In genomic region chr17:7081341-7082062, GRCh38 we compare ENCODE assay signal across 16 cellular contexts. TPM values are rescaled to one million over a fixed set of nuclear protein-coding genes. Genes with fewer than 3 reads are reported as not detected.
DNase-seq lines count a peak whose midpoint lies in the region; ATAC-seq, FAIRE-seq and TF ChIP-seq lines count a peak whose summit lies in the region.
"Had no signal": no experiment of that assay in that cellular context is flagged by ENCODE, and none has a peak within 500 bp of the region (broad histone marks: within the 10 kb centered on the region; RNA-seq: fewer than 3 reads in every experiment).

No MANE protein-coding gene starts in this region.

- H3K36me3 Mint-ChIP-seq in activated T-cell treated with anti-CD3 and anti-CD28 coated beads, Interleukin-2, amount 50 U/mL, for 72 hours (ENCODE audit: insufficient read depth in 2 of 2), result no peaks in the 10 kb centered on the region

- no peaks in the 10 kb centered on the region for H3K9me3 Mint-ChIP-seq in activated T-cell treated with anti-CD3 and anti-CD28 coated beads, Interleukin-2, amount 50 U/mL, for 72 hours

- TF ChIP-seq RAD21 in GM12878 (IDR thresholded peaks at IDR 0.05; ENCODE audit: insufficient read depth, low read depth, low read length), result no peak

- H3K4me1 ChIP-seq in GM12878 (ENCODE audit: control insufficient read depth, insufficient read depth, low read length) (no peaks in the 10 kb centered on the region), small intestine (ENCODE audit: control insufficient read depth in 2 of 2, insufficient read depth in 1 of 2, low read depth in 1 of 2, low read length in 1 of 2) (no peaks in the 10 kb centered on the region)

- RAD21 ChIA-PET in GM12878 (lab: Charles Lee; ENCODE audit: unreplicated experiment), result interaction anchor here (0.7 kb wide), 1 partner anchor 35 kb away, joined by 3 read pairs; no protein-coding TSS in a partner anchor

- intact Hi-C loops in GM12878 (cut with micrococcal nuclease; ENCODE audit: unreplicated experiment), result no loop called here

- no peaks in the 10 kb centered on the region for H4K20me1 ChIP-seq in GM12878 (ENCODE audit: control insufficient read depth, insufficient read depth)

- no peak overlapping the region for H3K27ac Mint-ChIP-seq in activated T-cell treated with anti-CD3 and anti-CD28 coated beads, Interleukin-2, amount 50 U/mL, for 72 hours
- H3K27ac Mint-ChIP-seq: nephron had no signal

- H3K27ac ChIP-seq in GM12878 (ENCODE audit: control insufficient read depth, insufficient read depth) (no peak overlapping the region), small intestine (ENCODE audit: low read depth in 1 of 2, low read length in 1 of 2) (no peak overlapping the region)

- CTCF ChIA-PET in GM12878 (lab: Yijun Ruan, JAX), result interaction anchor here (1.0 to 1.4 kb wide), 2 partner anchors 9 to 29 kb away, joined by 3 to 4 read pairs; no protein-coding TSS in a partner anchor

- 48% methylated on average over 16 of the region's 16 CpGs for WGBS in GM12878 (ENCODE audit: insufficient coverage, insufficient replicate concordance, low lambda C conversion rate, missing lambda C conversion rate)
- WGBS in small intestine, 3 donors, result 78 to 83% (median 82%) methylated on average over 16 of the region's 16 CpGs

- FAIRE-seq in GM12878 (lab: Jason Lieb, UNC), result no peak
- no peak for FAIRE-seq in small intestine (lab: Jason Lieb, UNC)
- FAIRE-seq: bronchial epithelial cell had no signal

- POLR2A ChIA-PET in GM12878 (lab: Charles Lee), result interaction anchor here (0.7 kb wide), 1 partner anchor 51 kb away, joined by 6 read pairs; no protein-coding TSS in a partner anchor

- no peaks in the 10 kb centered on the region for H3K27me3 ChIP-seq in GM12878 (replicated peaks in 1 of 2; ENCODE audit: control insufficient read depth in 2 of 2, insufficient read depth in 2 of 2, low read length in 1 of 2)
- no peaks in the 10 kb centered on the region for H3K27me3 ChIP-seq in small intestine (ENCODE audit: control insufficient read depth in 2 of 2, insufficient read depth in 2 of 2, low read length in 2 of 2)

- no peak overlapping the region for H2AFZ ChIP-seq in GM12878 (ENCODE audit: control insufficient read depth, low read depth, low read length)

- H3K27me3 Mint-ChIP-seq in activated T-cell treated with anti-CD3 and anti-CD28 coated beads, Interleukin-2, amount 50 U/mL, for 72 hours (ENCODE audit: low read depth), result peaks cover 14% of the 10 kb centered on the region

- no peak for TF ChIP-seq EP300 in GM12878 (IDR thresholded peaks at IDR 0.05; ENCODE audit: borderline replicate concordance in 1 of 2, control insufficient read depth in 1 of 2, low read depth in 2 of 2, low read length in 2 of 2)

- no peak overlapping the region for H3K9ac ChIP-seq in GM12878 (ENCODE audit: control insufficient read depth, insufficient read depth, low read length)

- H3K36me3 ChIP-seq in GM12878 (ENCODE audit: control insufficient read depth in 2 of 2, insufficient read depth in 2 of 2, low read length in 1 of 2), result no peaks in the 10 kb centered on the region
- H3K36me3 ChIP-seq in small intestine (ENCODE audit: control insufficient read depth in 2 of 2, insufficient read depth in 2 of 2, low read length in 2 of 2), result no peaks in the 10 kb centered on the region
- H3K36me3 ChIP-seq: esophagus muscularis mucosa had no signal

- no peak for TF ChIP-seq CTCF in NB4 (IDR thresholded peaks at IDR 0.05; ENCODE audit: low read depth, low read length)
- TF ChIP-seq CTCF in GM12878 (IDR thresholded peaks at IDR 0.05 in 2 of 3, conservative IDR thresholded peaks at IDR 0.05 in 1 of 3; ENCODE audit: control insufficient read depth in 2 of 3, extremely low read depth in 1 of 3, insufficient read depth in 1 of 3, low read depth in 3 of 3, low read length in 3 of 3), result no peak
- no peak for TF ChIP-seq CTCF in GM13977 (IDR thresholded peaks at IDR 0.05; ENCODE audit: extremely low read depth, insufficient read depth, missing control alignments)

- H3K4me3 Mint-ChIP-seq in activated T-cell treated with anti-CD3 and anti-CD28 coated beads, Interleukin-2, amount 50 U/mL, for 72 hours, result no peak overlapping the region
- H3K4me3 Mint-ChIP-seq: nephron had no signal

- H3K9me3 ChIP-seq in GM12878 (replicated peaks; ENCODE audit: control insufficient read depth, insufficient read depth, low read length) (no peaks in the 10 kb centered on the region), small intestine (ENCODE audit: control insufficient read depth, low read depth) (no peaks in the 10 kb centered on the region)
- H3K9me3 ChIP-seq: esophagus muscularis mucosa had no signal

- ATAC-seq in activated T-cell treated with anti-CD3 and anti-CD28 coated beads, Interleukin-2, amount 50 U/mL, for 72 hours (replicated peaks in 1 of 2), result peak; percentile 47 to 80
- peak; percentile 60 for ATAC-seq in GM12878

- BruUV-seq in GM12878 (replicated peaks; lab: Mats Ljungman, UMichigan), result no TSS peak

- peak; percentile 15 to 27 for DNase-seq in activated T-cell treated with anti-CD3 and anti-CD28 coated beads, Interleukin-2, amount 50 U/mL, for 72 hours
- no peak for DNase-seq in activated T-cell treated with anti-CD3 and anti-CD28 coated beads, Interleukin-2, amount 50 U/mL, for 1 hour
- DNase-seq in NB4 (ENCODE audit: low read depth), result peak; percentile 81
- no peak for DNase-seq in GM12878 (ENCODE audit: low read depth, low spot score)
- DNase-seq in small intestine, result peak; percentile 7
- DNase-seq in NCI-H1694 treated with DMSO at 0.1 percent for 48 hours (lab: John Stamatoyannopoulos, UW), result no peak
- no peak for DNase-seq in GM13977 (ENCODE audit: low spot score)
- DNase-seq in foreskin melanocyte, result no peak
- DNase-seq: activated CD8-positive, alpha-beta memory T cell treated with anti-CD3 and anti-CD28 coated beads, Interleukin-2, amount 50 U/mL, for 4 hours; GOT3; NCI-H187 had no signal

- H3K79me2 ChIP-seq in GM12878 (ENCODE audit: control insufficient read depth, insufficient read depth, low read length), result no peaks in the 10 kb centered on the region

- H3K4me3 ChIP-seq in NB4 (ENCODE audit: low read depth, low read length) (no peak overlapping the region), GM12878 (no peak overlapping the region), small intestine (ENCODE audit: low read depth in 1 of 2, low read length in 2 of 2) (no peak overlapping the region)
- H3K4me3 ChIP-seq: esophagus muscularis mucosa had no signal

- SMC1A ChIA-PET in GM12878 (lab: Charles Lee; ENCODE audit: uncharacterized antibody, unreplicated experiment), result interaction anchor here (1.1 to 1.3 kb wide), 2 partner anchors 18 to 51 kb away, joined by 3 read pairs; no protein-coding TSS in a partner anchor

- peaks cover 21% of the 10 kb centered on the region for H3K4me1 Mint-ChIP-seq in activated T-cell treated with anti-CD3 and anti-CD28 coated beads, Interleukin-2, amount 50 U/mL, for 72 hours (ENCODE audit: low read depth)

- in situ Hi-C loops in GM12878 (cut with MboI) (no loop called here), GM13977 (cut with MboI; ENCODE audit: low pct_unique_long_range_greater_than_20kb, low sequenced_read_pairs, unreplicated experiment) (no loop called here)

- no peak overlapping the region for H3K4me2 ChIP-seq in GM12878 (ENCODE audit: control insufficient read depth, insufficient read depth)

- no peak for TF ChIP-seq POLR2A in NB4 (IDR thresholded peaks at IDR 0.05; ENCODE audit: extremely low read depth, insufficient read length)
- TF ChIP-seq POLR2A in GM12878 (IDR thresholded peaks at IDR 0.05; ENCODE audit: low read depth, low read length), result no peak

RNA-seq across cellular contexts. Expression of gene CLEC10A, which starts 1.5 kb away (rescaled TPM):
- total RNA-seq in activated T-cell treated with anti-CD3 and anti-CD28 coated beads, Interleukin-2, amount 50 U/mL, for 72 hours, result not detected
- total RNA-seq in GM12878 (2013; cell fraction: nucleolus; rRNA removed), result not detected in 2 replicates
- total RNA-seq in GM12878 (2014; rRNA removed), result not detected in 2 replicates
- not detected in 2 replicates for total RNA-seq in GM12878 (2014; rRNA removed; fragmentation: Illumina TruSeq; extraction: Trizol)
- not detected in 2 replicates for total RNA-seq in GM12878 (2021)
- not detected for polyA plus RNA-seq in GM12878 (2011; ENCODE audit: low read depth)
- not detected in 2 replicates for polyA plus RNA-seq in GM12878 (2011; rRNA removed)
- polyA plus RNA-seq in GM12878 (2011; cell fraction: cytosol; rRNA removed), result not detected in 2 replicates
- polyA plus RNA-seq in GM12878 (2011; cell fraction: nucleus; rRNA removed), result not detected in 2 replicates
- not detected in 2 replicates for polyA plus RNA-seq in GM12878 (2012)
- polyA plus RNA-seq in GM12878 (2014; fragmentation: Illumina TruSeq; extraction: Trizol), result not detected in 2 replicates
- not detected for polyA plus RNA-seq in GM12878 (2014; fragmentation: Nextera tagmentation; extraction: Ambion mirVana)
- polyA plus RNA-seq in GM12878 (2014; rRNA removed), result not detected in 2 replicates
- not detected for polyA plus RNA-seq in GM12878 (2016; fragmentation: Nextera tagmentation; extraction: Ambion mirVana)
- polyA minus RNA-seq in GM12878 (2011; rRNA and poly(A)+ RNA removed), result not detected in 2 replicates
- polyA minus RNA-seq in GM12878 (2011; cell fraction: cytosol; rRNA and poly(A)+ RNA removed), result not detected in 2 replicates
- polyA minus RNA-seq in GM12878 (2011; cell fraction: nucleus; rRNA and poly(A)+ RNA removed), result not detected in 2 replicates
- polyA plus RNA-seq in small intestine, result 10 to 100 TPM in 2 of 3 donors, under 1 TPM in 1; 0.45 to 14.6 (median 11.6) TPM
- total RNA-seq: bronchial epithelial cell, HT1080 had no signal

RNA-seq across cellular contexts. Expression of gene ASGR2, which starts 33.1 kb away (rescaled TPM):
- not detected for total RNA-seq in activated T-cell treated with anti-CD3 and anti-CD28 coated beads, Interleukin-2, amount 50 U/mL, for 72 hours
- total RNA-seq in GM12878 (2013; cell fraction: nucleolus; rRNA removed), result 0.51 TPM in 1 of 2 replicates, not detected in the other
- not detected in 2 replicates for total RNA-seq in GM12878 (2014; rRNA removed)
- not detected in 2 replicates for total RNA-seq in GM12878 (2014; rRNA removed; fragmentation: Illumina TruSeq; extraction: Trizol)
- total RNA-seq in GM12878 (2021), result 0.37 TPM in 1 of 2 replicates, not detected in the other
- polyA plus RNA-seq in GM12878 (2011; ENCODE audit: low read depth), result not detected
- polyA plus RNA-seq in GM12878 (2011; rRNA removed), result 0.17 TPM in 1 of 2 replicates, not detected in the other
- 0.04 and 0.15 TPM in 2 replicates for polyA plus RNA-seq in GM12878 (2011; cell fraction: cytosol; rRNA removed)
- polyA plus RNA-seq in GM12878 (2011; cell fraction: nucleus; rRNA removed), result 0.07 and 0.09 TPM in 2 replicates
- polyA plus RNA-seq in GM12878 (2012), result 0.08 TPM in 1 of 2 replicates, not detected in the other
- not detected in 2 replicates for polyA plus RNA-seq in GM12878 (2014; fragmentation: Illumina TruSeq; extraction: Trizol)
- not detected for polyA plus RNA-seq in GM12878 (2014; fragmentation: Nextera tagmentation; extraction: Ambion mirVana)
- polyA plus RNA-seq in GM12878 (2014; rRNA removed), result not detected in 2 replicates
- polyA plus RNA-seq in GM12878 (2016; fragmentation: Nextera tagmentation; extraction: Ambion mirVana), result not detected
- polyA minus RNA-seq in GM12878 (2011; rRNA and poly(A)+ RNA removed), result not detected in 2 replicates
- not detected in 2 replicates for polyA minus RNA-seq in GM12878 (2011; cell fraction: cytosol; rRNA and poly(A)+ RNA removed)
- polyA minus RNA-seq in GM12878 (2011; cell fraction: nucleus; rRNA and poly(A)+ RNA removed), result not detected in 2 replicates
- polyA plus RNA-seq in small intestine, result under 1 TPM in 1 of 3 donors, not detected in 2; 0.81 TPM
- total RNA-seq: bronchial epithelial cell, HT1080, urinary bladder had no signal

RNA-seq across cellular contexts. Expression of gene SLC16A11, which starts 37.6 kb away (rescaled TPM):
- total RNA-seq in activated T-cell treated with anti-CD3 and anti-CD28 coated beads, Interleukin-2, amount 50 U/mL, for 72 hours, result 1 to 10 TPM; 2.0 to 2.9 TPM
- 3.5 and 3.7 TPM in 2 replicates for total RNA-seq in GM12878 (2013; cell fraction: nucleolus; rRNA removed)
- total RNA-seq in GM12878 (2014; rRNA removed), result 1.1 and 1.8 TPM in 2 replicates
- total RNA-seq in GM12878 (2014; rRNA removed; fragmentation: Illumina TruSeq; extraction: Trizol), result 0.28 and 0.72 TPM in 2 replicates
- total RNA-seq in GM12878 (2021), result 2.0 and 2.7 TPM in 2 replicates
- polyA plus RNA-seq in GM12878 (2011; ENCODE audit: low read depth), result 0.18 TPM
- 0.11 TPM in 1 of 2 replicates, not detected in the other for polyA plus RNA-seq in GM12878 (2011; rRNA removed)
- 0.13 and 0.15 TPM in 2 replicates for polyA plus RNA-seq in GM12878 (2011; cell fraction: cytosol; rRNA removed)
- 1.1 TPM in 2 replicates for polyA plus RNA-seq in GM12878 (2011; cell fraction: nucleus; rRNA removed)
- 1.2 TPM in 2 replicates for polyA plus RNA-seq in GM12878 (2012)
- 0.15 TPM in 1 of 2 replicates, not detected in the other for polyA plus RNA-seq in GM12878 (2014; fragmentation: Illumina TruSeq; extraction: Trizol)
- polyA plus RNA-seq in GM12878 (2014; fragmentation: Nextera tagmentation; extraction: Ambion mirVana), result under 1 TPM; 0.24 to 0.35 TPM
- 1.5 and 1.6 TPM in 2 replicates for polyA plus RNA-seq in GM12878 (2014; rRNA removed)
- 1 to 10 TPM in 1 of 2 experiments, under 1 TPM in 1; 0.97 to 1.1 TPM for polyA plus RNA-seq in GM12878 (2016; fragmentation: Nextera tagmentation; extraction: Ambion mirVana)
- polyA minus RNA-seq in GM12878 (2011; rRNA and poly(A)+ RNA removed), result not detected in 2 replicates
- polyA minus RNA-seq in GM12878 (2011; cell fraction: cytosol; rRNA and poly(A)+ RNA removed), result not detected in 2 replicates
- 0.24 and 1.2 TPM in 2 replicates for polyA minus RNA-seq in GM12878 (2011; cell fraction: nucleus; rRNA and poly(A)+ RNA removed)
- polyA plus RNA-seq in small intestine, result 1 to 10 TPM in 1 of 3 donors, not detected in 2; 2.3 TPM
- total RNA-seq: bronchial epithelial cell, HT1080, urinary bladder had no signal

RNA-seq across cellular contexts. Expression of gene SLC16A13, which starts 45.7 kb away (rescaled TPM):
- 1 to 10 TPM; 5.3 to 5.5 TPM for total RNA-seq in activated T-cell treated with anti-CD3 and anti-CD28 coated beads, Interleukin-2, amount 50 U/mL, for 72 hours
- 3.6 and 4.1 TPM in 2 replicates for total RNA-seq in GM12878 (2013; cell fraction: nucleolus; rRNA removed)
- total RNA-seq in GM12878 (2014; rRNA removed), result 2.6 and 2.7 TPM in 2 replicates
- total RNA-seq in GM12878 (2014; rRNA removed; fragmentation: Illumina TruSeq; extraction: Trizol), result 2.1 and 2.3 TPM in 2 replicates
- 11.9 and 12.1 TPM in 2 replicates for total RNA-seq in GM12878 (2021)
- polyA plus RNA-seq in GM12878 (2011; ENCODE audit: low read depth), result 2.4 TPM
- 0.81 and 1.7 TPM in 2 replicates for polyA plus RNA-seq in GM12878 (2011; rRNA removed)
- polyA plus RNA-seq in GM12878 (2011; cell fraction: cytosol; rRNA removed), result 2.1 and 2.3 TPM in 2 replicates
- polyA plus RNA-seq in GM12878 (2011; cell fraction: nucleus; rRNA removed), result 5.8 and 6.6 TPM in 2 replicates
- polyA plus RNA-seq in GM12878 (2012), result 4.4 and 5.2 TPM in 2 replicates
- polyA plus RNA-seq in GM12878 (2014; fragmentation: Illumina TruSeq; extraction: Trizol), result 2.9 and 4.0 TPM in 2 replicates
- under 1 TPM; 0.34 to 0.46 TPM for polyA plus RNA-seq in GM12878 (2014; fragmentation: Nextera tagmentation; extraction: Ambion mirVana)
- polyA plus RNA-seq in GM12878 (2014; rRNA removed), result 5.6 TPM in 2 replicates
- polyA plus RNA-seq in GM12878 (2016; fragmentation: Nextera tagmentation; extraction: Ambion mirVana), result 1 to 10 TPM; 5.9 to 6.8 TPM
- 3.7 and 5.4 TPM in 2 replicates for polyA minus RNA-seq in GM12878 (2011; rRNA and poly(A)+ RNA removed)
- 0.83 and 3.5 TPM in 2 replicates for polyA minus RNA-seq in GM12878 (2011; cell fraction: cytosol; rRNA and poly(A)+ RNA removed)
- 5.6 and 9.0 TPM in 2 replicates for polyA minus RNA-seq in GM12878 (2011; cell fraction: nucleus; rRNA and poly(A)+ RNA removed)
- polyA plus RNA-seq in small intestine, result 1 to 10 TPM; 1.8 to 8.0 (median 1.9) TPM

RNA-seq across cellular contexts. Expression of gene BCL6B, which starts 58.7 kb away (rescaled TPM):
- 1 to 10 TPM; 1.4 to 2.0 TPM for total RNA-seq in activated T-cell treated with anti-CD3 and anti-CD28 coated beads, Interleukin-2, amount 50 U/mL, for 72 hours
- total RNA-seq in GM12878 (2013; cell fraction: nucleolus; rRNA removed), result 1.1 and 2.2 TPM in 2 replicates
- total RNA-seq in GM12878 (2014; rRNA removed) (0.06 and 0.22 TPM in 2 replicates), GM12878 (2014; rRNA removed; fragmentation: Illumina TruSeq; extraction: Trizol) (0.09 and 0.18 TPM in 2 replicates), GM12878 (2021) (0.56 and 0.85 TPM in 2 replicates)
- 0.18 TPM for polyA plus RNA-seq in GM12878 (2011; ENCODE audit: low read depth)
- polyA plus RNA-seq in GM12878 (2011; rRNA removed) (0.10 and 0.12 TPM in 2 replicates), GM12878 (2014; fragmentation: Illumina TruSeq; extraction: Trizol) (0.05 and 0.15 TPM in 2 replicates), GM12878 (2014; fragmentation: Nextera tagmentation; extraction: Ambion mirVana) (under 1 TPM; 0.09 to 0.11 TPM), GM12878 (2014; rRNA removed) (0.08 and 0.14 TPM in 2 replicates), GM12878 (2016; fragmentation: Nextera tagmentation; extraction: Ambion mirVana) (under 1 TPM in 1 of 2 experiments, not detected in 1; 0.32 TPM), small intestine (1 to 10 TPM in 2 of 3 donors, under 1 TPM in 1; 0.45 to 8.7 (median 2.4) TPM)
- polyA plus RNA-seq in GM12878 (2011; cell fraction: cytosol; rRNA removed), result 0.15 and 0.27 TPM in 2 replicates
- 0.66 and 0.73 TPM in 2 replicates for polyA plus RNA-seq in GM12878 (2011; cell fraction: nucleus; rRNA removed)
- polyA plus RNA-seq in GM12878 (2012), result 0.13 and 0.20 TPM in 2 replicates
- polyA minus RNA-seq in GM12878 (2011; rRNA and poly(A)+ RNA removed), result 0.26 and 0.29 TPM in 2 replicates
- polyA minus RNA-seq in GM12878 (2011; cell fraction: cytosol; rRNA and poly(A)+ RNA removed), result 2.1 TPM in 1 of 2 replicates, not detected in the other
- polyA minus RNA-seq in GM12878 (2011; cell fraction: nucleus; rRNA and poly(A)+ RNA removed), result 0.85 TPM in 1 of 2 replicates, not detected in the other
- total RNA-seq: bronchial epithelial cell, HT1080 had no signal

Comparison
In these comparisons a context has a peak if more than half of its experiments do, and no peak if none do; other contexts are left out.
1. DNase-seq: peak in activated T-cell treated with anti-CD3 and anti-CD28 coated beads, Interleukin-2, amount 50 U/mL, for 72 hours (2 of 2), NB4 (single experiment) and small intestine (single experiment); none in activated T-cell treated with anti-CD3 and anti-CD28 coated beads, Interleukin-2, amount 50 U/mL, for 1 hour (single experiment), GM12878 (single experiment), NCI-H1694 treated with DMSO at 0.1 percent for 48 hours (single experiment), GM13977 (single experiment) and foreskin melanocyte (single experiment).